Comparison of ENCODE assay signal across 1 cellular context in the genomic region with DNA sequence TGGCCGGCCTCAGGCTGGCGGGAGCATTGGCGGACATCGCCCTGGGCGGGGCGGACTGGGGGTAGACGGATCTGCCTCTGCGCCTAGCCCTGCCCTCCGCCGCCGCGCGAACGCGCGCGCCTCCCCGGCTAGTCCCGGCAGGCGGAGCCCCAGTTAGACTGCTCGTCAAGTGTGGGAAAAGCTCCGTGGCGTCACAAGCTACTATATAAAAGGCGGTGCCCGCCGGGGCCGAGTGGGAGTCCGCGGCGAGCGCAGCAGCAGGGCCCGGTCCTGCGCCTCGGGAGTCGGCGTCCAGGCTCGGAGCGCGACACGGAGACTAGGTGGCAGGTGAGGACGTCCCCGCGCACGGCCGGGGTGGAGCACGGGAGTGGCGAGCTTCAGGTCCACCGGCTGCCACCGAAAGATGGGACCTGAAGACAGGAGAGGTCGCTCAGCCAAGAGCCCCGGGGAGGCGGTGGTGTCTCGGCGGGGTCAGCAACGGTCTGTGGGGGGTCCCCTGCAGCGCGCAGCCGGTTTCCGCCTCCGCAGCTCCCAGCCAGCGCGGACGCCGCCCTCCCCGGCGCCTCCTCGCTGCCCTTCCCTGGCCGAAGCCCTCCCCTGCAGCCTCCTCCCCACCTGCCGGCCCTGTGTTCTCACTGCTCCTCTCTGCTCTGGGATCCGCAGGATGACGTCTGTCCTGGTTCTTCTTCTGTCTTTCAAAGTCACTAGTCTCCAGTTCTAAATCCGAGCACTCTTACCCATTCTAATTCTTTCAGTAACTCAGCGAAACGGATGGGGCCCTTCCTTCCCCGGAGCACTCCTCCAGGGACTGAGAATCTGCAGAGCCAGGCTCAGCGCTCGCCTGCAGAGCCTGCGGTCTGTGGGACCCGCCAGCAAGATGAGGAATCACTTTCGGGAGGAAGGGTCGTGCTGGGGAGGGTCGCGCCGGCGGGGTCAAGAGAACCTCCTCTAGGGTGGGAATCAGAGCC.
TF ChIP-seq lines count a peak whose summit lies in the region.

No MANE protein-coding gene starts in this region.

TF ChIP-seq in HepG2, 621 proteins besides CTCF, POLR2A, EP300 and RAD21 (continued from another document and continues in another):
- no peak; the same call in 1 of the 2 replicates for TF ChIP-seq ZXDC (CRISPR knock-in tag; IDR thresholded peaks at IDR 0.05)
- TF ChIP-seq GATA4 (IDR thresholded peaks at IDR 0.05; ENCODE audit: borderline replicate concordance, low read depth): peak; percentile 64
- peak; percentile 95 for TF ChIP-seq UBTF (CRISPR knock-in tag; IDR thresholded peaks at IDR 0.05)
- TF ChIP-seq, protein P1, sequence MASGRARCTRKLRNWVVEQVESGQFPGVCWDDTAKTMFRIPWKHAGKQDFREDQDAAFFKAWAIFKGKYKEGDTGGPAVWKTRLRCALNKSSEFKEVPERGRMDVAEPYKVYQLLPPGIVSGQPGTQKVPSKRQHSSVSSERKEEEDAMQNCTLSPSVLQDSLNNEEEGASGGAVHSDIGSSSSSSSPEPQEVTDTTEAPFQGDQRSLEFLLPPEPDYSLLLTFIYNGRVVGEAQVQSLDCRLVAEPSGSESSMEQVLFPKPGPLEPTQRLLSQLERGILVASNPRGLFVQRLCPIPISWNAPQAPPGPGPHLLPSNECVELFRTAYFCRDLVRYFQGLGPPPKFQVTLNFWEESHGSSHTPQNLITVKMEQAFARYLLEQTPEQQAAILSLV (CRISPR knock-in tag; IDR thresholded peaks at IDR 0.05; ENCODE audit: borderline replicate concordance): no peak; the same call in 1 of the 2 replicates
- TF ChIP-seq SAP130 (CRISPR knock-in tag; IDR thresholded peaks at IDR 0.05; ENCODE audit: low read depth): peak; percentile 85
- TF ChIP-seq PHF21A (CRISPR knock-in tag; IDR thresholded peaks at IDR 0.05): peak; percentile 68
- TF ChIP-seq FOXP1 (IDR thresholded peaks at IDR 0.05): no peak
- no peak for TF ChIP-seq FOXP1 (CRISPR knock-in tag; IDR thresholded peaks at IDR 0.05)
- TF ChIP-seq ZBTB8A (CRISPR knock-in tag; IDR thresholded peaks at IDR 0.05; ENCODE audit: borderline replicate concordance, low read depth): no peak
- no peak for TF ChIP-seq ZNF576 (CRISPR knock-in tag; IDR thresholded peaks at IDR 0.05)
- TF ChIP-seq ZNF335 (CRISPR knock-in tag; IDR thresholded peaks at IDR 0.05): no peak
- TF ChIP-seq WIZ (CRISPR knock-in tag; IDR thresholded peaks at IDR 0.05): no peak
- TF ChIP-seq ZFP37 (CRISPR knock-in tag; IDR thresholded peaks at IDR 0.05; ENCODE audit: borderline replicate concordance): 0 out of 2 replicates have a peak, but pooled peaks have one; percentile 34
- TF ChIP-seq HES4 (CRISPR knock-in tag; IDR thresholded peaks at IDR 0.05; ENCODE audit: borderline replicate concordance): peak; percentile 84
- peak; percentile 91 for TF ChIP-seq ZNF263 (CRISPR knock-in tag; IDR thresholded peaks at IDR 0.05)
- 0 out of 2 replicates have a peak, but pooled peaks have one; percentile 67 for TF ChIP-seq ZNF724P (CRISPR knock-in tag; IDR thresholded peaks at IDR 0.05; ENCODE audit: borderline replicate concordance)
- no peak for TF ChIP-seq TOE1 (CRISPR knock-in tag; IDR thresholded peaks at IDR 0.05)
- no peak for TF ChIP-seq ATF1 (CRISPR knock-in tag; IDR thresholded peaks at IDR 0.05)
- no peak for TF ChIP-seq NR2F6 (IDR thresholded peaks at IDR 0.05)
- TF ChIP-seq NR2F6 (CRISPR knock-in tag; IDR thresholded peaks at IDR 0.05): no peak; the same call in 1 of the 2 replicates
- TF ChIP-seq BRF2 (CRISPR knock-in tag; IDR thresholded peaks at IDR 0.05): peak; percentile 37; the same call in 1 of the 2 replicates
- TF ChIP-seq, protein P2, sequence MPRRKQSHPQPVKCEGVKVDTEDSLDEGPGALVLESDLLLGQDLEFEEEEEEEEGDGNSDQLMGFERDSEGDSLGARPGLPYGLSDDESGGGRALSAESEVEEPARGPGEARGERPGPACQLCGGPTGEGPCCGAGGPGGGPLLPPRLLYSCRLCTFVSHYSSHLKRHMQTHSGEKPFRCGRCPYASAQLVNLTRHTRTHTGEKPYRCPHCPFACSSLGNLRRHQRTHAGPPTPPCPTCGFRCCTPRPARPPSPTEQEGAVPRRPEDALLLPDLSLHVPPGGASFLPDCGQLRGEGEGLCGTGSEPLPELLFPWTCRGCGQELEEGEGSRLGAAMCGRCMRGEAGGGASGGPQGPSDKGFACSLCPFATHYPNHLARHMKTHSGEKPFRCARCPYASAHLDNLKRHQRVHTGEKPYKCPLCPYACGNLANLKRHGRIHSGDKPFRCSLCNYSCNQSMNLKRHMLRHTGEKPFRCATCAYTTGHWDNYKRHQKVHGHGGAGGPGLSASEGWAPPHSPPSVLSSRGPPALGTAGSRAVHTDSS (CRISPR knock-in tag; conservative IDR thresholded peaks at IDR 0.05): 0 out of 2 replicates have a peak, but pooled peaks have one; percentile 49
- TF ChIP-seq YEATS2 (CRISPR knock-in tag; IDR thresholded peaks at IDR 0.05; ENCODE audit: borderline replicate concordance): peak; percentile 48; the same call in 1 of the 2 replicates
- TF ChIP-seq RFXANK (CRISPR knock-in tag; IDR thresholded peaks at IDR 0.05): no peak
- peak; percentile 87; the same call in 1 of the 2 replicates for TF ChIP-seq KLF12 (CRISPR knock-in tag; IDR thresholded peaks at IDR 0.05; ENCODE audit: borderline replicate concordance)
- peak; percentile 71; the same call in 1 of the 2 replicates for TF ChIP-seq ZNF547 (CRISPR knock-in tag; IDR thresholded peaks at IDR 0.05)
- peak; percentile 37; the same call in 1 of the 2 replicates for TF ChIP-seq KLF9 (CRISPR knock-in tag; IDR thresholded peaks at IDR 0.05; ENCODE audit: low read depth)
- no peak for TF ChIP-seq RARA (CRISPR knock-in tag; IDR thresholded peaks at IDR 0.05)
- no peak for TF ChIP-seq TCF7 (IDR thresholded peaks at IDR 0.05; ENCODE audit: low read depth)
- no peak; the same call in 1 of the 2 replicates for TF ChIP-seq ZNF619 (CRISPR knock-in tag; IDR thresholded peaks at IDR 0.05)
- TF ChIP-seq CBFB (CRISPR knock-in tag; IDR thresholded peaks at IDR 0.05): no peak
- TF ChIP-seq NR2F2 (IDR thresholded peaks at IDR 0.05; ENCODE audit: borderline replicate concordance, low read depth): no peak
- TF ChIP-seq, protein P3, sequence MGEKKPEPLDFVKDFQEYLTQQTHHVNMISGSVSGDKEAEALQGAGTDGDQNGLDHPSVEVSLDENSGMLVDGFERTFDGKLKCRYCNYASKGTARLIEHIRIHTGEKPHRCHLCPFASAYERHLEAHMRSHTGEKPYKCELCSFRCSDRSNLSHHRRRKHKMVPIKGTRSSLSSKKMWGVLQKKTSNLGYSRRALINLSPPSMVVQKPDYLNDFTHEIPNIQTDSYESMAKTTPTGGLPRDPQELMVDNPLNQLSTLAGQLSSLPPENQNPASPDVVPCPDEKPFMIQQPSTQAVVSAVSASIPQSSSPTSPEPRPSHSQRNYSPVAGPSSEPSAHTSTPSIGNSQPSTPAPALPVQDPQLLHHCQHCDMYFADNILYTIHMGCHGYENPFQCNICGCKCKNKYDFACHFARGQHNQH (CRISPR knock-in tag; IDR thresholded peaks at IDR 0.05): peak; percentile 72
- TF ChIP-seq GMEB2 (CRISPR knock-in tag; IDR thresholded peaks at IDR 0.05; ENCODE audit: low read depth): no peak
- peak; percentile 85; the same call in 1 of the 2 replicates for TF ChIP-seq KAT7 (CRISPR knock-in tag; IDR thresholded peaks at IDR 0.05; ENCODE audit: borderline replicate concordance)
